In the genomic region with DNA sequence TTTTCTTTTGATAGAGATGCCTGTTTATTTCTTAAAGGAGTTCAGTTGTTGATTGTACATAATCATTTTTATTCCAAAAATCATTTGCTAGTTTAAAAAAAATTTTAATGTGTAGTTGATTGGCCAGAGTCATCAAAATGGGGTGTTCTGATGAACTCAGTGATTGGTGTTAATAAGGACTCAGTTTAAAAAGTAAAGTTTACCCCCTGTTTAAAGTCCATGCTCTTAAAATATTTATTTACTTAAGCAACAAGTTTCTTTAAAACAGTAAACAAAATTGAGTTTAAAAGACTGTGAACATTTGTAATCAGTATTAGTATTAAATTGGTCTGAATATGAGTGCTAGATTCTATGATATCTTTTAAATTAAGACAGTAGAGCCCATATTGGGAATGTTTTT, we compare ENCODE assay signal across 25 cellular contexts.
"Had no signal": no experiment of that assay in that cellular context is flagged by ENCODE, and none has a peak within 500 bp of the region (broad histone marks: within the 10 kb centered on the region; RNA-seq: fewer than 3 reads in every experiment).

No MANE protein-coding gene starts in this region.

- H3K4me3 Mint-ChIP-seq: activated CD4-positive, alpha-beta memory T cell treated with anti-CD3 and anti-CD28 coated beads for 36 hours; activated CD4-positive, alpha-beta T cell treated with anti-CD3 and anti-CD28 coated beads, Interleukin-2, amount 10 ng/mL, durations not matched to agents 7 days and 5 days; activated naive CD4-positive, alpha-beta T cell treated with anti-CD3 and anti-CD28 coated beads for 36 hours; activated naive CD8-positive, alpha-beta T cell; activated T-cell treated with anti-CD3 and anti-CD28 coated beads, Interleukin-2, amount 50 U/mL, for 4 hours; T-cell had no signal

- H2AFZ ChIP-seq: PC-9 had no signal

- H3K4me2 ChIP-seq: PC-9 had no signal

- DNase-seq: activated CD4-positive, alpha-beta memory T cell treated with anti-CD3 and anti-CD28 coated beads for 36 hours; activated CD4-positive, alpha-beta T cell treated with anti-CD3 and anti-CD28 coated beads, Interleukin-2, amount 10 ng/mL, durations not matched to agents 7 days and 5 days; activated CD4-positive, CD25-positive, alpha-beta regulatory T cell; activated CD8-positive, alpha-beta memory T cell treated with anti-CD3 and anti-CD28 coated beads for 24 hours; activated effector memory CD4-positive, alpha-beta T cell treated with anti-CD3 and anti-CD28 coated beads, Interleukin-2, amount 50 U/mL, for 16 hours; activated naive CD4-positive, alpha-beta T cell treated with anti-CD3 and anti-CD28 coated beads for 36 hours; activated T-cell treated with anti-CD3 and anti-CD28 coated beads, Interleukin-2, amount 50 U/mL, for 4 hours; amygdala; brain microvascular endothelial cell; Kasumi-1; KBM-7; NCI-H1048; NCI-H146; NCI-H187 treated with DMSO at 0.1 percent for 48 hours; NCI-H2081 treated with DMSO at 0.1 percent for 48 hours; NCI-H446; NCI-H524; PC-9; SIG-M5; T-cell; T-helper 2 cell; T1000 had no signal

- H3K27me3 ChIP-seq: brain microvascular endothelial cell had no signal

- H3K27ac ChIP-seq: brain microvascular endothelial cell, PC-9, SK-N-MC, VCaP had no signal

- H3K27me3 Mint-ChIP-seq: activated CD4-positive, alpha-beta memory T cell treated with anti-CD3 and anti-CD28 coated beads for 36 hours; activated CD4-positive, alpha-beta T cell treated with anti-CD3 and anti-CD28 coated beads, Interleukin-2, amount 10 ng/mL, durations not matched to agents 7 days and 5 days; activated naive CD8-positive, alpha-beta T cell; T-cell had no signal

- H3K27ac Mint-ChIP-seq: activated CD4-positive, alpha-beta memory T cell treated with anti-CD3 and anti-CD28 coated beads for 36 hours; activated CD4-positive, alpha-beta T cell treated with anti-CD3 and anti-CD28 coated beads, Interleukin-2, amount 10 ng/mL, durations not matched to agents 7 days and 5 days; activated naive CD4-positive, alpha-beta T cell treated with anti-CD3 and anti-CD28 coated beads for 36 hours; activated naive CD8-positive, alpha-beta T cell; T-cell had no signal

- H3K4me3 ChIP-seq: PC-9, SK-N-MC had no signal

- H3K36me3 ChIP-seq: brain microvascular endothelial cell had no signal

- ATAC-seq: activated T-cell treated with anti-CD3 and anti-CD28 coated beads, Interleukin-2, amount 50 U/mL, for 4 hours; T-cell had no signal
